Comparison of ENCODE assay signal across 1 cellular context in genomic region chr5:107557051-107557658, GRCh38.
TF ChIP-seq lines count a peak whose summit lies in the region.

No MANE protein-coding gene starts in this region.

TF ChIP-seq in HEK293, 187 proteins besides CTCF, POLR2A, EP300 and RAD21 (continued from another document):
- 0 out of 2 replicates have a peak, but pooled peaks have one; percentile 25 for TF ChIP-seq HIC1 (tag by site-specific recombination; IDR thresholded peaks at IDR 0.05)
- TF ChIP-seq MZF1 (tag by site-specific recombination; IDR thresholded peaks at IDR 0.05; ENCODE audit: borderline replicate concordance) = peak; percentile 61; the same call in 1 of the 2 replicates
- TF ChIP-seq ZBTB17 (tag by site-specific recombination; IDR thresholded peaks at IDR 0.05) = peak; percentile 36; the same call in 1 of the 2 replicates
- peak; percentile 98 for TF ChIP-seq EGR2 (tag by site-specific recombination; IDR thresholded peaks at IDR 0.05; ENCODE audit: low read depth)
- TF ChIP-seq PRDM6 (tag by site-specific recombination; IDR thresholded peaks at IDR 0.05) = peak; percentile 88
- peak; percentile 84 for TF ChIP-seq ZNF664 (tag by site-specific recombination; IDR thresholded peaks at IDR 0.05)
- TF ChIP-seq ZBTB48 (tag by site-specific recombination; IDR thresholded peaks at IDR 0.05) = peak; percentile 31; the same call in 1 of the 2 replicates
- 0 out of 2 replicates have a peak, but pooled peaks have one; percentile 17 for TF ChIP-seq ZNF2 (tag by site-specific recombination; IDR thresholded peaks at IDR 0.05)
- TF ChIP-seq ZNF114 (tag by site-specific recombination; IDR thresholded peaks at IDR 0.05) = no peak
